Comparison of ENCODE assay signal across 9 cellular contexts in the genomic region with DNA sequence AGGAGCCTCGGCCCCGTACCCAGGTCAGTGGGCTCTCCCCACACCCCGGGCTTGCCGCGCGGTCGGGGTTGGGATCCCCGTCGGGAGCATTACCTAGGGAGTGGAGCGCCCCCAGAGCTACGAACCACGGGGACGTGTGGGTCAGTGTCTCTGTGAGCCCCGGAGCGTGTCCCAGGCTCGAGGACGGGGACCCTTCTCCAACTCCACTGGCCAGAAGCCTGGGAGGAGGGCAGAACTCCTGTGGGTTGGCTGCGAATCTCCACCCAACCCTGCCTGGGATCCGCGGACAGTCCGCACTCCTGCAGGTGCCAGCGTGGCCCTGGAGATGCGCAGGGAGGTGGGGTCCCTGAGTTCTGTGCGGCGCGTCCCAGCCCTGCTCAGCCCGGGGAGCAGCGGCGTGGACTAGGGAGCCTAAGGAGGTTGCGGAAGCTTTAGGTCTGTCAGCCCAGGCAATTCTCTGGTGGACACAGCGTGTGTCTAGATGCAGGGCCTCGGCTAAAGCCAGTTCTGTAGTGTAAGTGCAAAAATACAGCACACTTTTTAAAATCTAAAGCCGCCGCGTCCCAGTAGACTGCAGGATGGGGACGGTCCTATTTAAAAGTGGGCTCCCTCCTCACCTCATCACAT. TPM values are rescaled to one million over a fixed set of nuclear protein-coding genes. Genes with fewer than 3 reads are reported as not detected.
DNase-seq lines count a peak whose midpoint lies in the region; TF ChIP-seq lines count a peak whose summit lies in the region.
"Had no signal": no experiment of that assay in that cellular context is flagged by ENCODE, and none has a peak within 500 bp of the region (broad histone marks: within the 10 kb centered on the region; RNA-seq: fewer than 3 reads in every experiment).

No MANE protein-coding gene starts in this region.

- no peak for TF ChIP-seq EP300 in transverse colon (IDR thresholded peaks at IDR 0.05; ENCODE audit: low read depth)

- POLR2A ChIA-PET in PC-9 (lab: Charles Lee; ENCODE audit: unreplicated experiment): no interaction called here

- no peak overlapping the region for H2BK120ac ChIP-seq in H9 (ENCODE audit: low read depth, low read length, poor library complexity, severe bottlenecking)

- no peaks in the 10 kb centered on the region for H3K4me1 ChIP-seq in H9 (ENCODE audit: insufficient read depth, low read length)
- no peaks in the 10 kb centered on the region for H3K4me1 ChIP-seq in PC-9 (replicated peaks; ENCODE audit: insufficient read depth)
- peaks cover 12% of the 10 kb centered on the region for H3K4me1 ChIP-seq in effector memory CD4-positive, alpha-beta T cell (ENCODE audit: control insufficient read depth, insufficient read depth, low read length, poor library complexity, severe bottlenecking)
- peaks cover 5% of the 10 kb centered on the region for H3K4me1 ChIP-seq in mesodermal cell (ENCODE audit: control insufficient read depth, insufficient read depth, low read length, poor library complexity, severe bottlenecking)
- H3K4me1 ChIP-seq in transverse colon: peaks cover 12 to 36% (median 23%) of the 10 kb centered on the region in 4 donors

- peak overlapping the region; percentile 78 to 87 for H3K4me3 Mint-ChIP-seq in H9

- H3K27ac Mint-ChIP-seq in H9: no peak overlapping the region

- in situ Hi-C loops in transverse colon (cut with MboI; ENCODE audit: low pct_ligation_motif_present in 1 of 4, low pct_unique_long_range_greater_than_20kb in 1 of 4, low sequenced_read_pairs in 3 of 4): no loop called here

- no peaks in the 10 kb centered on the region for H3K9me2 ChIP-seq in PC-9 (ENCODE audit: insufficient read depth)

- H3K9me3 ChIP-seq in H9 (ENCODE audit: control insufficient read depth, low read depth, low read length) (no peaks in the 10 kb centered on the region), PC-9 (ENCODE audit: insufficient read depth, low read depth) (no peaks in the 10 kb centered on the region), mesodermal cell (ENCODE audit: control insufficient read depth, low read length) (no peaks in the 10 kb centered on the region), transverse colon (no peaks in the 10 kb centered on the region)
- no peaks in the 10 kb centered on the region for H3K9me3 ChIP-seq in effector memory CD4-positive, alpha-beta T cell (ENCODE audit: control insufficient read depth, low read length)

- H3K9ac ChIP-seq in H9 (ENCODE audit: extremely low read depth, insufficient read length, low read length): no peak overlapping the region

- no TSS peak for BruUV-seq in PC-9 (replicated peaks; lab: Mats Ljungman, UMichigan)

- no peak overlapping the region for H3K14ac ChIP-seq in H9 (ENCODE audit: insufficient read depth, low read length)

- TF ChIP-seq CTCF in GM12865 (IDR thresholded peaks at IDR 0.05; ENCODE audit: insufficient read depth, low read depth, low read length, missing control alignments) (peak; percentile 2), H9 (conservative IDR thresholded peaks at IDR 0.05) (0 out of 3 replicates have a peak, but pooled peaks have one; percentile 10), PC-9 (conservative IDR thresholded peaks at IDR 0.05) (no peak), transverse colon (IDR thresholded peaks at IDR 0.05) (no peak)

- no peaks in the 10 kb centered on the region for H3K79me1 ChIP-seq in H9 (ENCODE audit: insufficient read depth, low read depth, low read length, poor library complexity, severe bottlenecking)

- H3K27me3 ChIP-seq in H9 (ENCODE audit: insufficient read depth, low read length): peaks cover 3% of the 10 kb centered on the region; the same call in 1 of the 2 replicates
- no peaks in the 10 kb centered on the region for H3K27me3 ChIP-seq in PC-9 (ENCODE audit: insufficient read depth, low read depth)
- no peaks in the 10 kb centered on the region for H3K27me3 ChIP-seq in effector memory CD4-positive, alpha-beta T cell (replicated peaks; ENCODE audit: control insufficient read depth, insufficient read depth, low read length, poor library complexity, severe bottlenecking)
- no peaks in the 10 kb centered on the region for H3K27me3 ChIP-seq in transverse colon

- no peak overlapping the region for H4K8ac ChIP-seq in H9 (replicated peaks; ENCODE audit: insufficient read length, low read depth, low read length)

- no peak overlapping the region for H4K91ac ChIP-seq in H9 (ENCODE audit: insufficient read length, low read depth, low read length)

- H3F3A ChIP-seq in PC-9 (ENCODE audit: insufficient read depth, low read depth): no peaks in the 10 kb centered on the region

- H2BK5ac ChIP-seq in H9 (ENCODE audit: insufficient read length, low read length): no peak overlapping the region

- H3K56ac ChIP-seq in H9 (ENCODE audit: insufficient read length, low read depth, low read length): no peak overlapping the region

- intact Hi-C loops in PC-9 (cut with micrococcal nuclease; ENCODE audit: unreplicated experiment): loop anchor here (5.0 kb wide), 1 partner anchor 158 kb away; a partner anchor contains a TSS
- intact Hi-C loops in transverse colon (cut with DNase I; ENCODE audit: low total_unique reads): no loop called here

- peak; percentile 43 for DNase-seq in GM12865 (ENCODE audit: low read depth)
- no peak for DNase-seq in H9
- DNase-seq in PC-9: no peak
- DNase-seq in effector memory CD4-positive, alpha-beta T cell: no peak
- DNase-seq in transverse colon: peak; percentile 54
- no peak for DNase-seq in NCI-H524 treated with DMSO at 0.1 percent for 48 hours (lab: John Stamatoyannopoulos, UW)
- DNase-seq in kidney glomerular epithelial cell (lab: John Stamatoyannopoulos, UW): no peak

- TF ChIP-seq POLR2A in transverse colon (IDR thresholded peaks at IDR 0.05): no peak

- H3K36me3 ChIP-seq in PC-9 (ENCODE audit: low read depth) (no peaks in the 10 kb centered on the region), mesodermal cell (ENCODE audit: control insufficient read depth, insufficient read depth, low read length) (no peaks in the 10 kb centered on the region), transverse colon (no peaks in the 10 kb centered on the region)
- H3K36me3 ChIP-seq in effector memory CD4-positive, alpha-beta T cell (ENCODE audit: control insufficient read depth, insufficient read depth, low read length): no peaks in the 10 kb centered on the region

- H3K23ac ChIP-seq in H9 (ENCODE audit: insufficient read length, low read depth, low read length): no peak overlapping the region

- H3K4me2 ChIP-seq in H9 (ENCODE audit: insufficient read depth, insufficient read length, low read length) (peak overlapping the region; percentile 71), PC-9 (peak overlapping the region; percentile 90)

- H3K4me3 ChIP-seq in GM12865 (ENCODE audit: low read depth, low read length): peak overlapping the region; percentile 97
- H3K4me3 ChIP-seq in PC-9: peak overlapping the region; percentile 77
- H3K4me3 ChIP-seq in effector memory CD4-positive, alpha-beta T cell (ENCODE audit: insufficient read depth, low read depth, low read length, poor library complexity, severe bottlenecking): peak overlapping the region; percentile 86
- H3K4me3 ChIP-seq in mesodermal cell (ENCODE audit: extremely low read depth, insufficient read depth, low read length, poor library complexity, severe bottlenecking): peak overlapping the region; percentile 68
- H3K4me3 ChIP-seq in transverse colon: peak overlapping the region; percentile 55 to 67 (median 60)

- H3K23me2 ChIP-seq in H9 (ENCODE audit: insufficient read length, low read depth, low read length, poor library complexity, severe bottlenecking): peaks cover 14% of the 10 kb centered on the region

- H2AFZ ChIP-seq in H9 (ENCODE audit: low read length) (no peak overlapping the region), PC-9 (peak overlapping the region; percentile 77)

- H4K5ac ChIP-seq in H9 (ENCODE audit: insufficient read length, low read depth, low read length): no peak overlapping the region

- no peak overlapping the region for H3K18ac ChIP-seq in H9 (ENCODE audit: insufficient read length, low read depth, low read length)

- H4K20me1 ChIP-seq in H9 (ENCODE audit: control insufficient read depth, insufficient read depth, insufficient read length) (no peaks in the 10 kb centered on the region), PC-9 (ENCODE audit: insufficient read depth) (no peaks in the 10 kb centered on the region)

- H3K27me3 Mint-ChIP-seq in H9 (ENCODE audit: low read depth): peaks cover 39% of the 10 kb centered on the region

- no peaks in the 10 kb centered on the region for H3K9me3 Mint-ChIP-seq in H9

- H3K36me3 Mint-ChIP-seq in H9 (ENCODE audit: insufficient read depth in 1 of 3, low read depth in 3 of 3): peaks cover 0 to 3% (median 0%) of the 10 kb centered on the region in 3 experiments; a peak in 1 of 7 replicates

- no peak overlapping the region for H3T11ph ChIP-seq in H9 (ENCODE audit: low read length)

- no peak overlapping the region for H2BK15ac ChIP-seq in H9 (ENCODE audit: low read depth, low read length)

- H3K4ac ChIP-seq in H9 (ENCODE audit: low read depth, low read length): no peak overlapping the region

- H3K27ac ChIP-seq in H9 (ENCODE audit: insufficient read length, low read depth, low read length) (no peak overlapping the region), PC-9 (no peak overlapping the region), mesodermal cell (ENCODE audit: low read depth, low read length, severe bottlenecking) (no peak overlapping the region), transverse colon (peak overlapping the region; percentile 88 to 93 (median 89))
- H3K27ac ChIP-seq in effector memory CD4-positive, alpha-beta T cell (ENCODE audit: insufficient read depth, low read length, poor library complexity, severe bottlenecking): peak overlapping the region; percentile 94

- H2BK12ac ChIP-seq in H9 (ENCODE audit: insufficient read length, low read depth, low read length): no peak overlapping the region

- no CpG with 5 or more reads among the region's 36 CpGs for WGBS in H9 (ENCODE audit: extremely low coverage, insufficient read length, low lambda C conversion rate)
- WGBS in mesodermal cell (ENCODE audit: insufficient coverage in 2 of 2), 2 experiments: 2 to 11% methylated on average over 22 to 28 of the region's 36 CpGs
- WGBS in transverse colon (ENCODE audit: low coverage in 1 of 2), 2 donors: 2 to 4% methylated on average over 4 to 6 of the region's 36 CpGs

- H3K4me1 Mint-ChIP-seq in H9: peaks cover 26 to 29% of the 10 kb centered on the region in 2 experiments

- H3K79me2 ChIP-seq in H9 (ENCODE audit: insufficient read depth, low read length) (no peaks in the 10 kb centered on the region), PC-9 (ENCODE audit: low read depth) (no peaks in the 10 kb centered on the region)

- no peak overlapping the region for H2BK20ac ChIP-seq in H9 (ENCODE audit: low read depth, low read length, poor library complexity, severe bottlenecking)

- CTCF ChIA-PET in PC-9 (lab: Charles Lee): no interaction called here

- no peak overlapping the region for H2AK5ac ChIP-seq in H9 (ENCODE audit: insufficient read length, low read length)

RNA-seq across cellular contexts. Expression of a gene that starts 0.4 kb away (rescaled TPM):
- total RNA-seq in H9 (2021): 4.3 and 8.3 TPM in 2 replicates
- total RNA-seq in PC-9 (2021): 13.6 and 13.9 TPM in 2 replicates
- polyA plus RNA-seq in mesodermal cell (2013, experiment 1 of 2): 57.5 TPM
- 54.4 TPM for polyA plus RNA-seq in mesodermal cell (2013, experiment 2 of 2)
- total RNA-seq in transverse colon: 100 to 1,000 TPM in 1 of 4 donors, 10 to 100 TPM in 3; 36.0 to 257 (median 83.3) TPM

RNA-seq across cellular contexts. Expression of a gene that starts 28.9 kb away (rescaled TPM):
- total RNA-seq in H9 (2021) (not detected in 2 replicates), PC-9 (2021) (not detected in 2 replicates), transverse colon (1 to 10 TPM in 2 of 4 donors, under 1 TPM in 1, not detected in 1; 0.20 to 4.8 (median 2.6) TPM)
- polyA plus RNA-seq in mesodermal cell (2013, experiment 1 of 2): 2.0 TPM
- 2.3 TPM for polyA plus RNA-seq in mesodermal cell (2013, experiment 2 of 2)
- total RNA-seq: T-helper 1 cell treated with Interleukin-12 subunit alpha and Interleukin-12 subunit beta and Interleukin-4 antibody, amounts not matched to agents 30 ng/mL and 1 ng/mL, for 36 hours had no signal

Comparison
In these comparisons a context has a peak if more than half of its experiments do, and no peak if none do; other contexts are left out.
1. DNase-seq: peak in GM12865 (single experiment) and transverse colon (single experiment); none in H9 (single experiment), PC-9 (0 of 2), effector memory CD4-positive, alpha-beta T cell (0 of 3), NCI-H524 treated with DMSO at 0.1 percent for 48 hours (single experiment) and kidney glomerular epithelial cell (single experiment).
2. CTCF ChIP-seq: peak in GM12865 (single experiment) and H9 (single experiment); none in PC-9 (single experiment) and transverse colon (0 of 5).
3. H3K27ac ChIP-seq: peak in effector memory CD4-positive, alpha-beta T cell (single experiment) and transverse colon (4 of 4); none in H9 (single experiment), PC-9 (single experiment) and mesodermal cell (single experiment).
4. Peak in every context shown above with its lines, with median percentiles within 50 percentile points of each other: H3K4me3 ChIP-seq.